1 cellular context compared by ENCODE assay signal in genomic region chr7:129394982-129395906, GRCh38.
TF ChIP-seq lines count a peak whose summit lies in the region.

No MANE protein-coding gene starts in this region.

TF ChIP-seq in WTC11, 78 proteins besides CTCF, POLR2A, EP300 and RAD21 (continued from another document):
- TF ChIP-seq FOXP1 (CRISPR knock-in tag; IDR thresholded peaks at IDR 0.05; ENCODE audit: borderline replicate concordance): no peak
